Comparison of ENCODE assay signal across 12 cellular contexts in the genomic region with DNA sequence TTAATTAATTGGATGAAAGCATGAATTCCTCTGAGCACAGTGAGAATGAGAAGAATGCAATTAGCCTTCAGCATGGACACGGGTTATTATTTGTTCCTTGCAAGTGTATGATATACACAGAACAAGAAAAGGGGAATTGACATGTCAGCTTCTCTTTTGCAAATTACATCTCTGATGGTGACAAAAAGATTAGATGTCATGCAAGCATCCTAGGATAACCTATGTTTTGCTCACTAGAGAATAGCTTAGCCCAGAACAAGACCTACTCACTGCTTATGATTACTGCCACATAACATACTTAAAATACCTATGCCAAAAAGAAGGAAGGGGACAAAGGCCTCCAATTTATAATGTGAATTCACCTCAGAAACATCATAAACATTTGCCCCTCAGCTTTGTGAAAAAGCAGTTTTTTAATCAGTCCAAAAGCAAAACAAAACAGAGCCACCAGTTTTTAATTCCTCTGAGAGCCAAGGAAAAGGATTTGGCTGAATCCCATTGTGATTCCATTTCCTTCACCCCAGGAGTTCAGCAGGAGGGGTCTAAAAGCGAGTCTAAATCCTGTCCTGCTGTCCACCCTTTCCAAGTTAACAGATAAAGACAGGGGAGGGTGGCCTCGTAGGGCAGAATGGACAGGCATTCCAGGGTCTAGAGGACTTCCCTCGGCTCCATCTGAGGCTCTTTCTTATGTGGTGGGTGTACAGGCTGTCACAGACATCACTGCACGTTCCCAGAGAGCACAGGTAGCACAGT.
DNase-seq lines count a peak whose midpoint lies in the region; ATAC-seq and TF ChIP-seq lines count a peak whose summit lies in the region.
"Had no signal": no experiment of that assay in that cellular context is flagged by ENCODE, and none has a peak within 500 bp of the region (broad histone marks: within the 10 kb centered on the region; RNA-seq: fewer than 3 reads in every experiment).

No MANE protein-coding gene starts in this region.

- no peak for TF ChIP-seq POLR2A in vagina (IDR thresholded peaks at IDR 0.05)

- H3K36me3 ChIP-seq in iPS-20b (ENCODE audit: insufficient read depth, low read depth, low read length) (no peaks in the 10 kb centered on the region), vagina (no peaks in the 10 kb centered on the region)
- H3K36me3 ChIP-seq: Peyer's patch had no signal

- H3K9me3 ChIP-seq in iPS-20b (ENCODE audit: insufficient read depth, low read depth, low read length) (peaks cover 4% of the 10 kb centered on the region; the same call in 1 of the 2 replicates), vagina (no peaks in the 10 kb centered on the region)
- H3K9me3 ChIP-seq: Peyer's patch had no signal

- peak overlapping the region in 1 of 2 donors; percentile 37 for H3K27ac Mint-ChIP-seq in natural killer cell treated with Interleukin-12 subunit alpha and Interleukin-12 subunit beta and Interleukin-15 and Interleukin-18, amount 100 ng/mL, for 72 hours
- H3K27ac Mint-ChIP-seq in natural killer cell (peak overlapping the region in 1 of 2 donors; percentile 42), activated B cell treated with CpG ODN at 0.5 μM for 24 hours (no peak overlapping the region)
- H3K27ac Mint-ChIP-seq: HFFc6 had no signal

- no peak for DNase-seq in natural killer cell treated with Interleukin-12 subunit alpha and Interleukin-12 subunit beta and Interleukin-15 and Interleukin-18, amount 100 ng/mL, for 72 hours (ENCODE audit: low spot score)
- DNase-seq in natural killer cell (no peak), activated B cell treated with CpG ODN at 0.5 μM for 24 hours (no peak), vagina (ENCODE audit: extremely low spot score in 2 of 2) (no peak)
- DNase-seq: HFFc6 had no signal

- no peaks in the 10 kb centered on the region for H3K9me3 Mint-ChIP-seq in natural killer cell treated with Interleukin-12 subunit alpha and Interleukin-12 subunit beta and Interleukin-15 and Interleukin-18, amount 100 ng/mL, for 72 hours
- peaks cover 0 to 3% of the 10 kb centered on the region in 2 donors for H3K9me3 Mint-ChIP-seq in natural killer cell
- peaks cover 3% of the 10 kb centered on the region for H3K9me3 Mint-ChIP-seq in activated B cell treated with CpG ODN at 0.5 μM for 24 hours
- H3K9me3 Mint-ChIP-seq: HFFc6 had no signal

- no peak overlapping the region for H3K27ac ChIP-seq in iPS-20b (ENCODE audit: low read length)
- H3K27ac ChIP-seq in vagina: peak overlapping the region; percentile 15
- H3K27ac ChIP-seq: C4-2B had no signal

- H3K4me3 Mint-ChIP-seq in natural killer cell treated with Interleukin-12 subunit alpha and Interleukin-12 subunit beta and Interleukin-15 and Interleukin-18, amount 100 ng/mL, for 72 hours: peak overlapping the region; percentile 8
- H3K4me3 Mint-ChIP-seq in natural killer cell: no peak overlapping the region
- peak overlapping the region; percentile 48 for H3K4me3 Mint-ChIP-seq in activated B cell treated with CpG ODN at 0.5 μM for 24 hours
- H3K4me3 Mint-ChIP-seq: HFFc6 had no signal

- peak overlapping the region; percentile 47; the same call in 1 of the 2 replicates for H3K4me3 ChIP-seq in iPS-20b (ENCODE audit: low read length)
- H3K4me3 ChIP-seq in vagina: no peak overlapping the region
- H3K4me3 ChIP-seq: dorsolateral prefrontal cortex, Peyer's patch had no signal

- ATAC-seq in natural killer cell treated with Interleukin-12 subunit alpha and Interleukin-12 subunit beta and Interleukin-15 and Interleukin-18, amount 100 ng/mL, for 72 hours: no peak
- no peak for ATAC-seq in natural killer cell
- no peak for ATAC-seq in activated B cell treated with CpG ODN at 0.5 μM for 24 hours (ENCODE audit: low read depth)
- ATAC-seq in HG03457 (IDR thresholded peaks at IDR 0.05; ENCODE audit: unreplicated experiment): no peak
- no peak for ATAC-seq in GM21529 (IDR thresholded peaks at IDR 0.05; ENCODE audit: unreplicated experiment)
- ATAC-seq in GM19023 (IDR thresholded peaks at IDR 0.05; ENCODE audit: unreplicated experiment): no peak

- H3K4me1 ChIP-seq in iPS-20b (ENCODE audit: insufficient read depth, low read length) (peaks cover 23% of the 10 kb centered on the region), vagina (peaks cover 34% of the 10 kb centered on the region)

- 0 out of 2 replicates have a peak, but pooled peaks cover 6% of the 10 kb centered on the region for H3K27me3 ChIP-seq in iPS-20b (ENCODE audit: insufficient read depth, low read length)
- no peaks in the 10 kb centered on the region for H3K27me3 ChIP-seq in vagina
- H3K27me3 ChIP-seq: dorsolateral prefrontal cortex, Peyer's patch had no signal

- CTCF ChIA-PET in activated B cell treated with CpG ODN at 0.5 μM for 24 hours (lab: Charles Lee): interaction anchor here (0.9 to 1.4 kb wide), 2 partner anchors 14 to 66 kb away, joined by 3 to 5 read pairs; no protein-coding TSS in a partner anchor

- H3K27me3 Mint-ChIP-seq in natural killer cell treated with Interleukin-12 subunit alpha and Interleukin-12 subunit beta and Interleukin-15 and Interleukin-18, amount 100 ng/mL, for 72 hours: no peaks in the 10 kb centered on the region
- H3K27me3 Mint-ChIP-seq in natural killer cell (ENCODE audit: low read depth in 2 of 2): peaks cover 0 to 2% of the 10 kb centered on the region in 2 donors
- no peaks in the 10 kb centered on the region for H3K27me3 Mint-ChIP-seq in activated B cell treated with CpG ODN at 0.5 μM for 24 hours

- POLR2A ChIA-PET in activated B cell treated with CpG ODN at 0.5 μM for 24 hours (lab: Charles Lee): interaction anchor here (1.6 kb wide), 1 partner anchor 11 kb away, joined by 6 read pairs; no protein-coding TSS in a partner anchor

- no peak overlapping the region for H3K9ac ChIP-seq in iPS-20b (ENCODE audit: low read depth, low read length)

- TF ChIP-seq CTCF in natural killer cell (IDR thresholded peaks at IDR 0.05) (no peak), activated B cell treated with CpG ODN at 0.5 μM for 24 hours (IDR thresholded peaks at IDR 0.05) (no peak), vagina (IDR thresholded peaks at IDR 0.05) (no peak)

- intact Hi-C loops in natural killer cell (cut with micrococcal nuclease): no loop called here
- intact Hi-C loops in activated B cell treated with CpG ODN at 0.5 μM for 24 hours (cut with micrococcal nuclease): loop anchor here (1.0 kb wide), 1 partner anchor 11 kb away; no protein-coding TSS in a partner anchor
- intact Hi-C loops in vagina (cut with DNase I): no loop called here

- H3K4me1 Mint-ChIP-seq in natural killer cell treated with Interleukin-12 subunit alpha and Interleukin-12 subunit beta and Interleukin-15 and Interleukin-18, amount 100 ng/mL, for 72 hours (ENCODE audit: low read depth in 2 of 2): peaks cover 24 to 45% of the 10 kb centered on the region in 2 donors
- H3K4me1 Mint-ChIP-seq in natural killer cell (peaks cover 42 to 46% of the 10 kb centered on the region in 2 donors), activated B cell treated with CpG ODN at 0.5 μM for 24 hours (peaks cover 35% of the 10 kb centered on the region)

- H3K36me3 Mint-ChIP-seq in natural killer cell treated with Interleukin-12 subunit alpha and Interleukin-12 subunit beta and Interleukin-15 and Interleukin-18, amount 100 ng/mL, for 72 hours: no peaks in the 10 kb centered on the region
- H3K36me3 Mint-ChIP-seq in natural killer cell (no peaks in the 10 kb centered on the region), activated B cell treated with CpG ODN at 0.5 μM for 24 hours (ENCODE audit: low read depth) (no peaks in the 10 kb centered on the region)
